1 cellular context compared by ENCODE assay signal in the genomic region with DNA sequence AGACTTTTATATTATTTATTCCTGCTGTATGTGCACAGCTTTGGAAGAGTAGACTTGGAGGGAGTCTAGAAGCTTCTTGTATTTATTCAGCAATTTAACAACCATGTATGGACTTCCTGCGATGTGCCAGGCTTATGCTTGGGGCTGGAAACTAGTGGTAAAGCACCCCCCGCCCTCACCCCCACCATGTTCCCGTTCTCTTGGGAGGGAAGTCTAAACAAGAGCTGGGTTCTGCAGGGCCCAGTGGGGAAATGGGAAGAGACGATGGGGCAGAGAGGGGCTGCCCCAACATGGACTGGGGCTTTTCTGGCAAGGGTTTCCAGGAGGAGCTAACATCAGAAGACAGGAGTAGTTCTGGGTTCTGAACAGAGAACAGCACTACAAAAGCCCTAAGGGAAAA.
TF ChIP-seq lines count a peak whose summit lies in the region.

No MANE protein-coding gene starts in this region.

TF ChIP-seq in GM12878, 131 proteins besides CTCF, POLR2A, EP300 and RAD21:
- TF ChIP-seq JUND (IDR thresholded peaks at IDR 0.05; ENCODE audit: low read depth, low read length) (no peak), SRF (IDR thresholded peaks at IDR 0.05; ENCODE audit: low read depth in 2 of 2, low read length in 2 of 2) (peak in 1 of 2 experiments; percentile 30; a peak in 1 of 4 replicates), HDAC6 (IDR thresholded peaks at IDR 0.05; ENCODE audit: unreplicated experiment) (no peak)
- TF ChIP-seq, protein P1, sequence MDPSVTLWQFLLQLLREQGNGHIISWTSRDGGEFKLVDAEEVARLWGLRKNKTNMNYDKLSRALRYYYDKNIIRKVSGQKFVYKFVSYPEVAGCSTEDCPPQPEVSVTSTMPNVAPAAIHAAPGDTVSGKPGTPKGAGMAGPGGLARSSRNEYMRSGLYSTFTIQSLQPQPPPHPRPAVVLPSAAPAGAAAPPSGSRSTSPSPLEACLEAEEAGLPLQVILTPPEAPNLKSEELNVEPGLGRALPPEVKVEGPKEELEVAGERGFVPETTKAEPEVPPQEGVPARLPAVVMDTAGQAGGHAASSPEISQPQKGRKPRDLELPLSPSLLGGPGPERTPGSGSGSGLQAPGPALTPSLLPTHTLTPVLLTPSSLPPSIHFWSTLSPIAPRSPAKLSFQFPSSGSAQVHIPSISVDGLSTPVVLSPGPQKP (IDR thresholded peaks at IDR 0.05; ENCODE audit: low read depth, low read length) = peak; percentile 31; the same call in 1 of the 2 replicates
